Comparison of ENCODE assay signal across 8 cellular contexts in genomic region chr20:38926142-38926933, GRCh38. TPM values are rescaled to one million over a fixed set of nuclear protein-coding genes. Genes with fewer than 3 reads are reported as not detected.
DNase-seq lines count a peak whose midpoint lies in the region; ATAC-seq lines count a peak whose summit lies in the region.

TSS of gene FAM83D (plus strand) at chr20:38926417. CDS start at chr20:38926443, 26 bp downstream.

- H3K9me3 ChIP-seq in iPS-15b (ENCODE audit: control insufficient read depth, insufficient read depth, low read length): no peaks in the 10 kb centered on the region
- no peaks in the 10 kb centered on the region for H3K9me3 ChIP-seq in skeletal muscle satellite cell (replicated peaks; ENCODE audit: low read length)

- H3K27ac ChIP-seq in ACC112 (ENCODE audit: low read depth, low read length): peak within 1 kb of the TSS; percentile 5; the same call in 1 of the 2 replicates

- H3K4me3 ChIP-seq in ACC112 (ENCODE audit: low read depth, low read length): peak within 1 kb of the TSS; percentile 84
- peak within 1 kb of the TSS; percentile 67 for H3K4me3 ChIP-seq in iPS-15b (ENCODE audit: low read depth, low read length)
- peak within 1 kb of the TSS; percentile 90 for H3K4me3 ChIP-seq in skeletal muscle satellite cell (ENCODE audit: low read length)

- H3K79me2 ChIP-seq in ACC112 (ENCODE audit: control insufficient read depth, insufficient read depth, low read length, unreplicated experiment): peaks cover 50% of the 10 kb centered on the region

- DNase-seq in NCI-H2171 (lab: John Stamatoyannopoulos, UW): peak; percentile 97
- peak; percentile 99 for DNase-seq in UCSD-AML1 (lab: John Stamatoyannopoulos, UW; ENCODE audit: unreplicated experiment)
- peak; percentile 93 for DNase-seq in brain pericyte (ENCODE audit: low read depth, low spot score)

- H3K9ac ChIP-seq in iPS-15b (ENCODE audit: low read depth, low read length) (peak within 1 kb of the TSS; percentile 90), skeletal muscle satellite cell (ENCODE audit: low read depth, low read length) (peak within 1 kb of the TSS; percentile 81)

- H3K27me3 ChIP-seq in ACC112 (ENCODE audit: insufficient read depth, low read length) (peaks cover 11% of the 10 kb centered on the region), iPS-15b (ENCODE audit: control insufficient read depth, insufficient read depth, low read length) (no peaks in the 10 kb centered on the region), skeletal muscle satellite cell (ENCODE audit: control insufficient read depth, insufficient read depth, low read length) (peaks cover 13% of the 10 kb centered on the region)

- H2AFZ ChIP-seq in ACC112 (ENCODE audit: low read length, unreplicated experiment): peak within 1 kb of the TSS; percentile 55

- H3K4me1 ChIP-seq in ACC112 (ENCODE audit: control insufficient read depth, insufficient read depth, low read length, unreplicated experiment) (peaks cover 21% of the 10 kb centered on the region), iPS-15b (ENCODE audit: control insufficient read depth, insufficient read depth, low read length) (peaks cover 2% of the 10 kb centered on the region), skeletal muscle satellite cell (ENCODE audit: control insufficient read depth, insufficient read depth, low read length) (peaks cover 13% of the 10 kb centered on the region)

- peak within 1 kb of the TSS; percentile 89 for H3K4me2 ChIP-seq in skeletal muscle satellite cell (ENCODE audit: low read length)

- ATAC-seq in GM18868 (IDR thresholded peaks at IDR 0.05; ENCODE audit: unreplicated experiment) (peak; percentile 94), HG03103 (IDR thresholded peaks at IDR 0.05; ENCODE audit: low read depth, unreplicated experiment) (peak; percentile 81)

- H3K36me3 ChIP-seq in ACC112 (ENCODE audit: insufficient read depth, low read length): no peaks in the 10 kb centered on the region
- H3K36me3 ChIP-seq in iPS-15b (ENCODE audit: control insufficient read depth, insufficient read depth, low read length): peaks cover 6% of the 10 kb centered on the region
- no peaks in the 10 kb centered on the region for H3K36me3 ChIP-seq in skeletal muscle satellite cell (ENCODE audit: insufficient read depth, low read length)

RNA-seq across cellular contexts. Expression of gene FAM83D, which starts in this region (rescaled TPM):
- total RNA-seq in skeletal muscle satellite cell (2012; rRNA removed): 12.7 and 13.7 TPM in 2 replicates

Comparison
In these comparisons a context has a peak if more than half of its experiments do, and no peak if none do; other contexts are left out.
1. Peak in every context shown above with its lines: DNase-seq, ATAC-seq, H3K4me3 ChIP-seq and H3K27ac ChIP-seq.